ENCODE assay signal across 7 cellular contexts in genomic region chr10:52077796-52078195, GRCh38.
"Had no signal": no experiment of that assay in that cellular context is flagged by ENCODE, and none has a peak within 500 bp of the region (broad histone marks: within the 10 kb centered on the region; RNA-seq: fewer than 3 reads in every experiment).

No MANE protein-coding gene starts in this region.

- H3K4me1 ChIP-seq: HAP-1 had no signal

- H3K27ac Mint-ChIP-seq: HFFc6 had no signal

- H3K36me3 ChIP-seq: HAP-1 had no signal

- H3K27ac ChIP-seq: GM23248 had no signal

- H2AFZ ChIP-seq: GM23248 had no signal

- H3K9me3 ChIP-seq: HAP-1 had no signal

- DNase-seq: GM23248, GOT3, H7, HFFc6, IMR-90 had no signal

- H3K9ac ChIP-seq: GM23248 had no signal

- H3K9me3 Mint-ChIP-seq: HFFc6 had no signal

- ATAC-seq: HCT116 had no signal

- H3K4me3 ChIP-seq: GM23248, HAP-1 had no signal

- H3K4me3 Mint-ChIP-seq: HFFc6 had no signal
